21 cellular contexts compared by ENCODE assay signal in genomic region chr6:17886891-17887290, GRCh38.
DNase-seq lines count a peak whose midpoint lies in the region; ATAC-seq, FAIRE-seq and TF ChIP-seq lines count a peak whose summit lies in the region.
"Had no signal": no experiment of that assay in that cellular context is flagged by ENCODE, and none has a peak within 500 bp of the region (broad histone marks: within the 10 kb centered on the region; RNA-seq: fewer than 3 reads in every experiment).

No MANE protein-coding gene starts in this region.

- H3K27me3 ChIP-seq in right lobe of liver, result no peaks in the 10 kb centered on the region
- H3K27me3 ChIP-seq in HepG2 (ENCODE audit: control insufficient read depth in 1 of 2, insufficient read depth in 2 of 2, low read length in 2 of 2), result no peaks in the 10 kb centered on the region
- no peaks in the 10 kb centered on the region for H3K27me3 ChIP-seq in aorta (ENCODE audit: control insufficient read depth in 1 of 2, insufficient read depth in 2 of 2, low read length in 1 of 2)
- H3K27me3 ChIP-seq: neutrophil, vagina had no signal

- no peaks in the 10 kb centered on the region for H3K79me2 ChIP-seq in HepG2 (ENCODE audit: insufficient read depth, low read length)

- no peaks in the 10 kb centered on the region for H3K36me3 ChIP-seq in right lobe of liver
- no peaks in the 10 kb centered on the region; a peak in 1 of 5 replicates for H3K36me3 ChIP-seq in HepG2 (replicated peaks in 1 of 2; ENCODE audit: control insufficient read depth in 1 of 2, insufficient read depth in 2 of 2, low read length in 2 of 2)
- H3K36me3 ChIP-seq in aorta (ENCODE audit: control insufficient read depth in 1 of 2, insufficient read depth in 2 of 2, low read length in 1 of 2), result peaks cover 0 to 2% of the 10 kb centered on the region in 2 donors
- H3K36me3 ChIP-seq: vagina had no signal

- DNase-seq in right lobe of liver (no peak), HepG2 (ENCODE audit: low spot score) (no peak), NCI-H82 treated with DMSO at 0.1 percent for 48 hours (lab: John Stamatoyannopoulos, UW; ENCODE audit: unreplicated experiment) (peak; percentile 89), fibroblast of villous mesenchyme (ENCODE audit: low read depth) (peak; percentile 33), aorta (no peak), NCI-H748 (lab: John Stamatoyannopoulos, UW; ENCODE audit: unreplicated experiment) (no peak), HEK293T (ENCODE audit: extremely low spot score) (no peak), NCI-H345 (lab: John Stamatoyannopoulos, UW) (no peak)
- DNase-seq: activated naive CD4-positive, alpha-beta T cell treated with anti-CD3 and anti-CD28 coated beads, Interleukin-2, amount 10 ng/mL, durations not matched to agents 7 days and 5 days; activated T-cell treated with anti-CD3 and anti-CD28 coated beads for 4 hours; CD4-positive, CD25-positive, alpha-beta regulatory T cell; dermis blood vessel endothelial cell; DMS79; mucosa of descending colon; NCI-H187; NCI-H510A treated with DMSO at 0.1 percent for 48 hours; stimulated activated CD4-positive, alpha-beta T cell treated with anti-CD3 and anti-CD28 coated beads, Interleukin-2, amount 100 ng/mL, for 48 hours; SW 1271 had no signal

- POLR2A ChIA-PET in HepG2 (lab: Yijun Ruan, JAX), result no interaction called here
- POLR2A ChIA-PET in HEK293T (lab: Yijun Ruan, JAX), result no interaction called here

- in situ Hi-C loops in HepG2 (cut with HindIII; ENCODE audit: extremely low pct_ligation_motif_present, low pct_unique_long_range_greater_than_20kb), result no loop called here

- TF ChIP-seq CTCF in right lobe of liver (IDR thresholded peaks at IDR 0.05) (no peak), HepG2 (CRISPR knock-in tag; IDR thresholded peaks at IDR 0.05) (no peak), fibroblast of villous mesenchyme (IDR thresholded peaks at IDR 0.05; ENCODE audit: insufficient read depth, low read depth, low read length) (no peak)

- H3K4me3 ChIP-seq in right lobe of liver (no peak overlapping the region), HepG2 (replicated peaks in 1 of 3; ENCODE audit: insufficient read depth in 1 of 3, low read depth in 2 of 3, low read length in 3 of 3) (no peak overlapping the region), fibroblast of villous mesenchyme (ENCODE audit: low read depth, low read length) (no peak overlapping the region), aorta (ENCODE audit: low read length in 2 of 2) (no peak overlapping the region)
- H3K4me3 ChIP-seq: A549, mucosa of descending colon, vagina had no signal

- H3K4me2 ChIP-seq in HepG2 (ENCODE audit: low read depth, low read length), result no peak overlapping the region

- H3K27ac ChIP-seq in right lobe of liver (no peak overlapping the region), HepG2 (ENCODE audit: extremely low read length, insufficient read depth, low read length) (no peak overlapping the region), aorta (ENCODE audit: low read depth in 1 of 2, low read length in 2 of 2) (no peak overlapping the region)
- H3K27ac ChIP-seq: vagina had no signal

- no peak for TF ChIP-seq POLR2A in right lobe of liver (IDR thresholded peaks at IDR 0.05)
- TF ChIP-seq POLR2A in HepG2 (IDR thresholded peaks at IDR 0.05; ENCODE audit: insufficient read depth in 1 of 2, low read depth in 2 of 2, low read length in 2 of 2), result no peak

- H2AFZ ChIP-seq in HepG2 (ENCODE audit: low read length), result no peak overlapping the region

- no peak overlapping the region for H3K9ac ChIP-seq in HepG2 (ENCODE audit: insufficient read depth, low read depth, low read length)

- TF ChIP-seq EP300 in HepG2 (IDR thresholded peaks at IDR 0.05; ENCODE audit: low read depth in 2 of 2, low read length in 2 of 2), result no peak
- no peak for TF ChIP-seq EP300 in HepG2 (CRISPR knock-in tag; IDR thresholded peaks at IDR 0.05; ENCODE audit: borderline replicate concordance)

- no TSS peak for BruUV-seq in HepG2 (replicated peaks; lab: Mats Ljungman, UMichigan)

- intact Hi-C loops in right lobe of liver (cut with DNase I), result no loop called here
- intact Hi-C loops in HepG2 (cut with micrococcal nuclease; ENCODE audit: unreplicated experiment), result no loop called here
- intact Hi-C loops in aorta (cut with DNase I), result no loop called here

- H3K4me1 ChIP-seq in right lobe of liver (no peaks in the 10 kb centered on the region), HepG2 (ENCODE audit: insufficient read depth, low read length) (peaks cover 9% of the 10 kb centered on the region), aorta (ENCODE audit: control insufficient read depth in 1 of 2, insufficient read depth in 2 of 2, low read length in 2 of 2) (peaks cover 6 to 9% of the 10 kb centered on the region in 2 donors)

- H3K9me3 ChIP-seq in right lobe of liver, result no peaks in the 10 kb centered on the region
- H3K9me3 ChIP-seq in HepG2 (ENCODE audit: low read length), result no peaks in the 10 kb centered on the region
- H3K9me3 ChIP-seq in aorta (ENCODE audit: control insufficient read depth, low read length), result no peaks in the 10 kb centered on the region
- H3K9me3 ChIP-seq: mucosa of descending colon, neutrophil, vagina had no signal

- ATAC-seq in right lobe of liver (peak in 3 of 4 donors; percentile 34 to 51 (median 44)), HepG2 (no peak), aorta (ENCODE audit: low FRiP score) (peak; percentile 73)
- ATAC-seq: A549, mucosa of descending colon had no signal

- WGBS in right lobe of liver (ENCODE audit: insufficient coverage, low coverage, low lambda C conversion rate, missing lambda C conversion rate), result no CpG with 5 or more reads among the region's 1 CpG
- WGBS in HepG2 (ENCODE audit: low lambda C conversion rate), result 96% methylated on average over 1 of the region's 1 CpG
- 84 to 85% methylated on average over 1 of the region's 1 CpG for WGBS in aorta, 2 donors

- CTCF ChIA-PET in HepG2 (lab: Yijun Ruan, JAX; ENCODE audit: low intra/inter-chr PET ratio, low total read pairs) (no interaction called here), HEK293T (lab: Yijun Ruan, JAX) (no interaction called here)

- FAIRE-seq in HepG2 (lab: Jason Lieb, UNC), result no peak
- FAIRE-seq: A549 had no signal

- H4K20me1 ChIP-seq in HepG2 (ENCODE audit: insufficient read depth, low read length), result no peaks in the 10 kb centered on the region

- no peak for TF ChIP-seq RAD21 in HepG2 (CRISPR knock-in tag; IDR thresholded peaks at IDR 0.05)

TF ChIP-seq in HepG2, 621 proteins besides CTCF, POLR2A, EP300 and RAD21 (continues in another document):
- TF ChIP-seq ZNF589 (CRISPR knock-in tag; conservative IDR thresholded peaks at IDR 0.05) (no peak), ETV5 (CRISPR knock-in tag; IDR thresholded peaks at IDR 0.05; ENCODE audit: borderline replicate concordance) (no peak), ZNF280D (CRISPR knock-in tag; IDR thresholded peaks at IDR 0.05) (no peak), KLF9 (CRISPR knock-in tag; IDR thresholded peaks at IDR 0.05; ENCODE audit: low read depth) (no peak), ZNF713 (CRISPR knock-in tag; IDR thresholded peaks at IDR 0.05) (no peak), HMGA1 (CRISPR knock-in tag; conservative IDR thresholded peaks at IDR 0.05) (no peak)

TF ChIP-seq in HEK293T, 16 proteins besides CTCF, POLR2A, EP300 and RAD21:
- TF ChIP-seq FOXK2 (IDR thresholded peaks at IDR 0.05), result no peak
- no peak for TF ChIP-seq TARDBP (IDR thresholded peaks at IDR 0.05)
- no peak for TF ChIP-seq FOXM1 (IDR thresholded peaks at IDR 0.05; ENCODE audit: borderline replicate concordance)
- no peak for TF ChIP-seq SUZ12 (IDR thresholded peaks at IDR 0.05)
- TF ChIP-seq PKNOX1 (IDR thresholded peaks at IDR 0.05), result no peak
- no peak for TF ChIP-seq HDGF (IDR thresholded peaks at IDR 0.05; ENCODE audit: borderline replicate concordance)
- TF ChIP-seq NFRKB (IDR thresholded peaks at IDR 0.05), result no peak
- TF ChIP-seq LEF1 (IDR thresholded peaks at IDR 0.05; ENCODE audit: borderline replicate concordance), result no peak
- TF ChIP-seq ELF4 (IDR thresholded peaks at IDR 0.05), result no peak
- TF ChIP-seq L3MBTL2 (conservative IDR thresholded peaks at IDR 0.05), result no peak
- TF ChIP-seq FOXA1 (IDR thresholded peaks at IDR 0.05), result no peak
- TF ChIP-seq CTBP1 (IDR thresholded peaks at IDR 0.05; ENCODE audit: borderline replicate concordance), result no peak
- no peak for TF ChIP-seq SP1 (IDR thresholded peaks at IDR 0.05)
- no peak for TF ChIP-seq BHLHE40 (IDR thresholded peaks at IDR 0.05; ENCODE audit: borderline replicate concordance)
- no peak for TF ChIP-seq ZNF384 (IDR thresholded peaks at IDR 0.05)
- no peak for TF ChIP-seq ARNT (IDR thresholded peaks at IDR 0.05)

Comparison
In these comparisons a context has a peak if more than half of its experiments do, and no peak if none do; other contexts are left out.
1. DNase-seq: peak in NCI-H82 treated with DMSO at 0.1 percent for 48 hours (single experiment) and fibroblast of villous mesenchyme (single experiment); none in right lobe of liver (0 of 3), HepG2 (single experiment), aorta (0 of 2), NCI-H748 (single experiment), HEK293T (single experiment) and NCI-H345 (single experiment).